12 cellular contexts compared by ENCODE assay signal in genomic region chr13:97809576-97809975, GRCh38.
DNase-seq lines count a peak whose midpoint lies in the region; ATAC-seq, FAIRE-seq and TF ChIP-seq lines count a peak whose summit lies in the region.
"Had no signal": no experiment of that assay in that cellular context is flagged by ENCODE, and none has a peak within 500 bp of the region (broad histone marks: within the 10 kb centered on the region; RNA-seq: fewer than 3 reads in every experiment).

No MANE protein-coding gene starts in this region.

- in situ Hi-C loops in mammary epithelial cell (cut with MboI; ENCODE audit: low sequenced_read_pairs in 2 of 2) (no loop called here), HepG2 (cut with HindIII; ENCODE audit: extremely low pct_ligation_motif_present, low pct_unique_long_range_greater_than_20kb) (loop anchor here (25.0 kb wide), 1 partner anchor 797 kb away; no protein-coding TSS in a partner anchor)

- H3K9me3 ChIP-seq in mammary epithelial cell (replicated peaks; ENCODE audit: insufficient read depth, low read length) (no peaks in the 10 kb centered on the region), HepG2 (ENCODE audit: low read length) (no peaks in the 10 kb centered on the region), colonic mucosa (no peaks in the 10 kb centered on the region)

- no TSS peak for BruUV-seq in mammary epithelial cell (replicated peaks; lab: Mats Ljungman, UMichigan)
- BruUV-seq in HepG2 (replicated peaks; lab: Mats Ljungman, UMichigan): no TSS peak

- H3K4me1 ChIP-seq in mammary epithelial cell (ENCODE audit: insufficient read depth, low read length): peaks cover 2% of the 10 kb centered on the region
- no peaks in the 10 kb centered on the region for H3K4me1 ChIP-seq in HepG2 (ENCODE audit: insufficient read depth, low read length)
- H3K4me1 ChIP-seq in colonic mucosa: no peaks in the 10 kb centered on the region

- H4K20me1 ChIP-seq in mammary epithelial cell (ENCODE audit: insufficient read depth, low read length) (no peaks in the 10 kb centered on the region), HepG2 (ENCODE audit: insufficient read depth, low read length) (no peaks in the 10 kb centered on the region)

- no peak for TF ChIP-seq RAD21 in HepG2 (CRISPR knock-in tag; IDR thresholded peaks at IDR 0.05)

- H3K4me3 ChIP-seq in mammary epithelial cell (replicated peaks in 1 of 3; ENCODE audit: insufficient read depth in 1 of 3, low read depth in 2 of 3, low read length in 3 of 3): no peak overlapping the region
- no peak overlapping the region for H3K4me3 ChIP-seq in fibroblast of the aortic adventitia (ENCODE audit: low read depth, low read length)
- no peak overlapping the region for H3K4me3 ChIP-seq in HepG2 (replicated peaks in 1 of 3; ENCODE audit: insufficient read depth in 1 of 3, low read depth in 2 of 3, low read length in 3 of 3)
- H3K4me3 ChIP-seq in colonic mucosa: no peak overlapping the region

- CTCF ChIA-PET in mammary epithelial cell (lab: Charles Lee; ENCODE audit: low non-redundant PET): no interaction called here
- CTCF ChIA-PET in HepG2 (lab: Yijun Ruan, JAX; ENCODE audit: low intra/inter-chr PET ratio, low total read pairs): no interaction called here

- H3K36me3 ChIP-seq in mammary epithelial cell (ENCODE audit: insufficient read depth, low read length) (no peaks in the 10 kb centered on the region), HepG2 (replicated peaks in 1 of 2; ENCODE audit: control insufficient read depth in 1 of 2, insufficient read depth in 2 of 2, low read length in 2 of 2) (no peaks in the 10 kb centered on the region), colonic mucosa (no peaks in the 10 kb centered on the region)

- 33% methylated on average over 2 of the region's 2 CpGs for WGBS in mammary epithelial cell (ENCODE audit: low coverage, missing lambda C conversion rate)
- WGBS in HepG2 (ENCODE audit: low lambda C conversion rate): 0% methylated on average over 2 of the region's 2 CpGs

- H3K9ac ChIP-seq in mammary epithelial cell (ENCODE audit: insufficient read depth, low read length) (no peak overlapping the region), HepG2 (ENCODE audit: insufficient read depth, low read depth, low read length) (no peak overlapping the region), colonic mucosa (ENCODE audit: low read depth in 2 of 2, low read length in 2 of 2) (no peak overlapping the region)

- TF ChIP-seq EP300 in HepG2 (IDR thresholded peaks at IDR 0.05; ENCODE audit: low read depth in 2 of 2, low read length in 2 of 2) (no peak), HepG2 (CRISPR knock-in tag; IDR thresholded peaks at IDR 0.05; ENCODE audit: borderline replicate concordance) (no peak)

- no peak for ATAC-seq in HepG2
- ATAC-seq: CD8-positive, alpha-beta T cell had no signal

- H3K4me2 ChIP-seq in mammary epithelial cell (ENCODE audit: insufficient read depth, low read depth, low read length): no peak overlapping the region
- no peak overlapping the region for H3K4me2 ChIP-seq in HepG2 (ENCODE audit: low read depth, low read length)

- dilution Hi-C loops in mammary epithelial cell (cut with HindIII; ENCODE audit: low sequenced_read_pairs): no loop called here

- H3K27me3 ChIP-seq in mammary epithelial cell (ENCODE audit: insufficient read depth, low read length) (no peaks in the 10 kb centered on the region), HepG2 (ENCODE audit: control insufficient read depth in 1 of 2, insufficient read depth in 2 of 2, low read length in 2 of 2) (no peaks in the 10 kb centered on the region; a peak in 1 of 5 replicates), colonic mucosa (no peaks in the 10 kb centered on the region)

- TF ChIP-seq CTCF in mammary epithelial cell (conservative IDR thresholded peaks at IDR 0.05 in 1 of 2, IDR thresholded peaks at IDR 0.05 in 1 of 2; ENCODE audit: extremely low read depth in 1 of 2, insufficient read depth in 1 of 2, low read depth in 1 of 2, low read length in 2 of 2): no peak
- TF ChIP-seq CTCF in fibroblast of the aortic adventitia (IDR thresholded peaks at IDR 0.05; ENCODE audit: insufficient read depth, low read length): no peak
- no peak for TF ChIP-seq CTCF in HepG2 (CRISPR knock-in tag; IDR thresholded peaks at IDR 0.05)
- TF ChIP-seq CTCF in colonic mucosa (IDR thresholded peaks at IDR 0.05): no peak

- POLR2A ChIA-PET in HepG2 (lab: Yijun Ruan, JAX): no interaction called here

- no peak for TF ChIP-seq POLR2A in HepG2 (IDR thresholded peaks at IDR 0.05; ENCODE audit: insufficient read depth in 1 of 2, low read depth in 2 of 2, low read length in 2 of 2)

- H2AFZ ChIP-seq in mammary epithelial cell (ENCODE audit: low read depth, low read length) (no peak overlapping the region), HepG2 (ENCODE audit: low read length) (no peak overlapping the region)

- H3K79me2 ChIP-seq in mammary epithelial cell (ENCODE audit: insufficient read depth, low read length): no peaks in the 10 kb centered on the region
- no peaks in the 10 kb centered on the region for H3K79me2 ChIP-seq in HepG2 (ENCODE audit: insufficient read depth, low read length)

- intact Hi-C loops in mammary epithelial cell (cut with micrococcal nuclease): no loop called here
- intact Hi-C loops in HepG2 (cut with micrococcal nuclease; ENCODE audit: unreplicated experiment): loop anchor here (10.0 kb wide), 1 partner anchor 225 kb away; no protein-coding TSS in a partner anchor
- intact Hi-C loops in colonic mucosa (cut with DNase I): no loop called here

- DNase-seq in NCI-H226 (peak; percentile 9), mammary epithelial cell (peak; percentile 10), fibroblast of the aortic adventitia (ENCODE audit: low read depth) (peak; percentile 40), HepG2 (ENCODE audit: low spot score) (no peak), colonic mucosa (no peak), substantia nigra (lab: John Stamatoyannopoulos, UW) (no peak), mucosa of gallbladder (ENCODE audit: low spot score) (no peak)
- DNase-seq: CD8-positive, alpha-beta T cell; GF-D8; GOT3; NCI-H1436 had no signal

- FAIRE-seq in HepG2 (lab: Jason Lieb, UNC): no peak
- FAIRE-seq: D721Med had no signal

- H3K27ac ChIP-seq in mammary epithelial cell (ENCODE audit: insufficient read depth, low read depth, low read length) (no peak overlapping the region), HepG2 (ENCODE audit: extremely low read length, insufficient read depth, low read length) (no peak overlapping the region), colonic mucosa (no peak overlapping the region), substantia nigra (ENCODE audit: low read depth, low read length, poor library complexity, severe bottlenecking) (no peak overlapping the region)

TF ChIP-seq in HepG2, 621 proteins besides CTCF, POLR2A, EP300 and RAD21 (continues in another document):
- no peak for TF ChIP-seq ZXDC (CRISPR knock-in tag; IDR thresholded peaks at IDR 0.05)
- no peak for TF ChIP-seq RNF2 (conservative IDR thresholded peaks at IDR 0.05; ENCODE audit: low read depth)
- TF ChIP-seq KDM3A (CRISPR knock-in tag; IDR thresholded peaks at IDR 0.05; ENCODE audit: low read depth): no peak
- TF ChIP-seq SKIL (CRISPR knock-in tag; IDR thresholded peaks at IDR 0.05; ENCODE audit: borderline replicate concordance): no peak
- no peak for TF ChIP-seq ZNF121 (CRISPR knock-in tag; IDR thresholded peaks at IDR 0.05)
- TF ChIP-seq ZBTB7B (CRISPR knock-in tag; IDR thresholded peaks at IDR 0.05): no peak
- TF ChIP-seq NAIF1 (CRISPR knock-in tag; IDR thresholded peaks at IDR 0.05; ENCODE audit: borderline replicate concordance): no peak
- no peak for TF ChIP-seq MEF2D (CRISPR knock-in tag; IDR thresholded peaks at IDR 0.05)
- TF ChIP-seq PREB (CRISPR knock-in tag; IDR thresholded peaks at IDR 0.05): no peak
- no peak for TF ChIP-seq FOSL2 (CRISPR knock-in tag; IDR thresholded peaks at IDR 0.05)

Comparison
In these comparisons a context has a peak if more than half of its experiments do, and no peak if none do; other contexts are left out.
1. DNase-seq: peak in NCI-H226 (single experiment), mammary epithelial cell (single experiment) and fibroblast of the aortic adventitia (single experiment); none in HepG2 (single experiment), colonic mucosa (single experiment), substantia nigra (0 of 49) and mucosa of gallbladder (single experiment).